Comparison of ENCODE assay signal across 20 cellular contexts in the genomic region with DNA sequence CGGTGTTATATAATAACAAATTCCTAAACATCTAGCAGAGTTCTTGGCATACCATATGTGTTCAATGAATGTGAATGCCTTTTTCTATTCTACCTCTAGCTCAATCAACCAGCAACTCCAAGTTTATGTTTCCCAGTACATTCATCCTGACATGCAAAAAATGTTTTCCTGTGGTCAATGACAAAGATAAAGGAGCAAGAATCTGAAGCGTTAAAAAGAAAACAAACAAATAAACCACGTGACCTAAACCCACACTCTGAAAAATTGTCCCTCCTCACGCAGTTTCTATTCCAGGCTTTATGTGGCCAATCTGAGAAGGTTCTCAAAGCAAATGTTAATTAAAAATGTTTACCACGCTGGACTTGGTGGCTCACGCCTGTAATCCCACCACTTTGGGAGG. TPM values are rescaled to one million over a fixed set of nuclear protein-coding genes. Genes with fewer than 3 reads are reported as not detected.
DNase-seq lines count a peak whose midpoint lies in the region; ATAC-seq lines count a peak whose summit lies in the region.
"Had no signal": no experiment of that assay in that cellular context is flagged by ENCODE, and none has a peak within 500 bp of the region (broad histone marks: within the 10 kb centered on the region; RNA-seq: fewer than 3 reads in every experiment).

No MANE protein-coding gene starts in this region.

- ATAC-seq in HG03095 (IDR thresholded peaks at IDR 0.05; ENCODE audit: unreplicated experiment) = no peak
- ATAC-seq: A549, HCT116, Right ventricle myocardium inferior had no signal

- DNase-seq in Caki2 (ENCODE audit: low read depth) (peak; percentile 74), LHCN-M2 (ENCODE audit: low read depth) (peak; percentile 33), amniotic epithelial cell (ENCODE audit: low read depth) (peak; percentile 24), iris pigment epithelial cell (ENCODE audit: low read depth) (peak; percentile 30), NCI-H510A (lab: John Stamatoyannopoulos, UW) (no peak), KG1 (lab: John Stamatoyannopoulos, UW) (no peak)
- DNase-seq in activated CD4-positive, alpha-beta T cell treated with anti-CD3 and anti-CD28 coated beads, Interleukin-2, amount 50 U/mL, for 1 hour = no peak
- DNase-seq: BE2C, DMS79, GDM1, GOT3, NCI-H1417, NCI-H187, NCI-H446, NCI-H526 treated with DMSO at 0.1 percent for 48 hours, OCI-M1 had no signal

- in situ Hi-C loops in Caki2 (cut with HindIII; ENCODE audit: low pct_unique_long_range_greater_than_20kb, low sequenced_read_pairs) = no loop called here

RNA-seq across cellular contexts. Expression of gene KLF4, which starts 18.0 kb away (rescaled TPM):
- 3.5 and 8.0 TPM in 2 replicates for total RNA-seq in Caki2 (2014; rRNA removed; shearing (Covaris generic); ENCODE audit: low replicate concordance)
- total RNA-seq in LHCN-M2 (2014; rRNA removed) = 4.9 and 6.3 TPM in 2 replicates
- 1.2 TPM for polyA plus RNA-seq in LHCN-M2 (2012)

Comparison
In these comparisons a context has a peak if more than half of its experiments do, and no peak if none do; other contexts are left out.
1. DNase-seq: peak in Caki2 (single experiment), LHCN-M2 (single experiment), amniotic epithelial cell (single experiment) and iris pigment epithelial cell (single experiment); none in NCI-H510A (single experiment), activated CD4-positive, alpha-beta T cell treated with anti-CD3 and anti-CD28 coated beads, Interleukin-2, amount 50 U/mL, for 1 hour (single experiment) and KG1 (single experiment).